In genomic region chr2:231243883-231244282, GRCh38 we compare ENCODE assay signal across 16 cellular contexts. TPM values are rescaled to one million over a fixed set of nuclear protein-coding genes. Genes with fewer than 3 reads are reported as not detected.
DNase-seq lines count a peak whose midpoint lies in the region; ATAC-seq and TF ChIP-seq lines count a peak whose summit lies in the region.
"Had no signal": no experiment of that assay in that cellular context is flagged by ENCODE, and none has a peak within 500 bp of the region (broad histone marks: within the 10 kb centered on the region; RNA-seq: fewer than 3 reads in every experiment).

No MANE protein-coding gene starts in this region.

- in situ Hi-C loops in gastrocnemius medialis (cut with MboI; ENCODE audit: low sequenced_read_pairs in 4 of 4): loop anchor here in 2 of 4 donors (25.0 kb wide), 2 partner anchors 168 to 193 kb away; no protein-coding TSS in a partner anchor

- no peak overlapping the region for H3K27ac ChIP-seq in neural progenitor cell
- H3K27ac ChIP-seq in uterus: peak overlapping the region; percentile 60 to 71
- no peak overlapping the region for H3K27ac ChIP-seq in substantia nigra (ENCODE audit: low read depth, low read length, poor library complexity, severe bottlenecking)
- H3K27ac ChIP-seq in gastrocnemius medialis: no peak overlapping the region
- H3K27ac ChIP-seq: A549, C4-2B had no signal

- H3K36me3 Mint-ChIP-seq in WTC11 (peaks cover 27% of the 10 kb centered on the region), neural progenitor cell (peaks cover 37% of the 10 kb centered on the region)
- H3K36me3 Mint-ChIP-seq: CD4-positive, alpha-beta memory T cell had no signal

- H3K9me3 Mint-ChIP-seq in WTC11 (no peaks in the 10 kb centered on the region), neural progenitor cell (no peaks in the 10 kb centered on the region)
- H3K9me3 Mint-ChIP-seq: CD4-positive, alpha-beta memory T cell had no signal

- no peak overlapping the region for H3K4me3 ChIP-seq in neural progenitor cell
- no peak overlapping the region for H3K4me3 ChIP-seq in uterus
- H3K4me3 ChIP-seq in gastrocnemius medialis: no peak overlapping the region
- H3K4me3 ChIP-seq: A549 had no signal

- H3K27ac Mint-ChIP-seq in WTC11: peak overlapping the region; percentile 20; the same call in 1 of the 2 replicates
- H3K27ac Mint-ChIP-seq in neural progenitor cell: peak overlapping the region; percentile 11
- H3K27ac Mint-ChIP-seq: CD4-positive, alpha-beta memory T cell had no signal

- no peak for TF ChIP-seq POLR2A in uterus (IDR thresholded peaks at IDR 0.05)
- no peak for TF ChIP-seq POLR2A in gastrocnemius medialis (IDR thresholded peaks at IDR 0.05)

- H3K9me3 ChIP-seq in neural progenitor cell (ENCODE audit: low read depth): no peaks in the 10 kb centered on the region
- H3K9me3 ChIP-seq in uterus: no peaks in the 10 kb centered on the region
- H3K9me3 ChIP-seq in gastrocnemius medialis: no peaks in the 10 kb centered on the region
- H3K9me3 ChIP-seq: A549, BE2C had no signal

- POLR2A ChIA-PET in WTC11 (lab: Charles Lee): no interaction called here

- H2AFZ ChIP-seq in neural progenitor cell (replicated peaks): no peak overlapping the region

- no peak overlapping the region for H3K9ac ChIP-seq in neural progenitor cell

- H3K27me3 ChIP-seq in neural progenitor cell: no peaks in the 10 kb centered on the region
- no peaks in the 10 kb centered on the region for H3K27me3 ChIP-seq in uterus
- no peaks in the 10 kb centered on the region for H3K27me3 ChIP-seq in gastrocnemius medialis
- H3K27me3 ChIP-seq: BE2C had no signal

- CTCF ChIA-PET in WTC11 (lab: Charles Lee): interaction anchor here (0.7 to 3.5 kb wide), 4 partner anchors 16 to 320 kb away, joined by 3 to 17 read pairs (median 6); no protein-coding TSS in a partner anchor

- ATAC-seq in WTC11: no peak
- ATAC-seq in left colon: peak; percentile 52
- ATAC-seq in gastrocnemius medialis: no peak
- ATAC-seq: HCT116, HepG2 had no signal

- intact Hi-C loops in left colon (cut with DNase I, micrococcal nuclease): no loop called here
- intact Hi-C loops in uterus (cut with DNase I; ENCODE audit: low total_unique reads): no loop called here
- intact Hi-C loops in gastrocnemius medialis (cut with DNase I; ENCODE audit: low total_unique reads): no loop called here

- no peaks in the 10 kb centered on the region for H3K79me2 ChIP-seq in neural progenitor cell (ENCODE audit: low read depth)

- H3K4me3 Mint-ChIP-seq in WTC11 (no peak overlapping the region), neural progenitor cell (no peak overlapping the region)
- H3K4me3 Mint-ChIP-seq: CD4-positive, alpha-beta memory T cell had no signal

- H4K20me1 ChIP-seq in neural progenitor cell (ENCODE audit: low read depth): no peaks in the 10 kb centered on the region

- DNase-seq in WTC11 (ENCODE audit: low spot score) (no peak), left colon (peak in 1 of 2 donors; percentile 58), neural progenitor cell (ENCODE audit: low spot score) (no peak), uterus (peak in 1 of 2 donors; percentile 55), substantia nigra (lab: John Stamatoyannopoulos, UW) (no peak), gastrocnemius medialis (no peak), GOT3 (lab: John Stamatoyannopoulos, UW) (no peak)
- no peak for DNase-seq in activated effector memory CD4-positive, alpha-beta T cell treated with Interleukin-2 at 50 U/mL for 16 hours
- DNase-seq: BE2C; CD4-positive, alpha-beta memory T cell; DMS79 treated with DMSO at 0.1 percent for 48 hours; EL had no signal

- H3K36me3 ChIP-seq in neural progenitor cell: no peaks in the 10 kb centered on the region
- no peaks in the 10 kb centered on the region for H3K36me3 ChIP-seq in uterus
- no peaks in the 10 kb centered on the region for H3K36me3 ChIP-seq in gastrocnemius medialis

- TF ChIP-seq CTCF in WTC11 (IDR thresholded peaks at IDR 0.05) (no peak), neural progenitor cell (IDR thresholded peaks at IDR 0.05) (no peak), uterus (IDR thresholded peaks at IDR 0.05) (no peak), gastrocnemius medialis (IDR thresholded peaks at IDR 0.05 in 4 of 5, conservative IDR thresholded peaks at IDR 0.05 in 1 of 5) (no peak)

- H3K4me1 ChIP-seq in neural progenitor cell: no peaks in the 10 kb centered on the region
- no peaks in the 10 kb centered on the region for H3K4me1 ChIP-seq in uterus
- no peaks in the 10 kb centered on the region for H3K4me1 ChIP-seq in gastrocnemius medialis
- H3K4me1 ChIP-seq: BE2C had no signal

- peaks cover 22% of the 10 kb centered on the region for H3K4me1 Mint-ChIP-seq in WTC11
- H3K4me1 Mint-ChIP-seq in neural progenitor cell: no peaks in the 10 kb centered on the region
- H3K4me1 Mint-ChIP-seq: CD4-positive, alpha-beta memory T cell had no signal

- H3K4me2 ChIP-seq in neural progenitor cell: no peak overlapping the region
- H3K4me2 ChIP-seq: A549 had no signal

- H3K27me3 Mint-ChIP-seq in WTC11 (ENCODE audit: low read depth) (no peaks in the 10 kb centered on the region), neural progenitor cell (ENCODE audit: insufficient read depth, low read depth) (peaks cover 5% of the 10 kb centered on the region)
- H3K27me3 Mint-ChIP-seq: CD4-positive, alpha-beta memory T cell had no signal

- no peaks in the 10 kb centered on the region for H3F3A ChIP-seq in neural progenitor cell (ENCODE audit: low read depth)

TF ChIP-seq in WTC11, 78 proteins besides CTCF, POLR2A, EP300 and RAD21 (continues in another document):
- TF ChIP-seq SOX15 (CRISPR knock-in tag; IDR thresholded peaks at IDR 0.05): no peak
- TF ChIP-seq, protein P1, sequence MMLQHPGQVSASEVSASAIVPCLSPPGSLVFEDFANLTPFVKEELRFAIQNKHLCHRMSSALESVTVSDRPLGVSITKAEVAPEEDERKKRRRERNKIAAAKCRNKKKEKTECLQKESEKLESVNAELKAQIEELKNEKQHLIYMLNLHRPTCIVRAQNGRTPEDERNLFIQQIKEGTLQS (CRISPR knock-in tag; conservative IDR thresholded peaks at IDR 0.05): no peak
- TF ChIP-seq, protein P2, sequence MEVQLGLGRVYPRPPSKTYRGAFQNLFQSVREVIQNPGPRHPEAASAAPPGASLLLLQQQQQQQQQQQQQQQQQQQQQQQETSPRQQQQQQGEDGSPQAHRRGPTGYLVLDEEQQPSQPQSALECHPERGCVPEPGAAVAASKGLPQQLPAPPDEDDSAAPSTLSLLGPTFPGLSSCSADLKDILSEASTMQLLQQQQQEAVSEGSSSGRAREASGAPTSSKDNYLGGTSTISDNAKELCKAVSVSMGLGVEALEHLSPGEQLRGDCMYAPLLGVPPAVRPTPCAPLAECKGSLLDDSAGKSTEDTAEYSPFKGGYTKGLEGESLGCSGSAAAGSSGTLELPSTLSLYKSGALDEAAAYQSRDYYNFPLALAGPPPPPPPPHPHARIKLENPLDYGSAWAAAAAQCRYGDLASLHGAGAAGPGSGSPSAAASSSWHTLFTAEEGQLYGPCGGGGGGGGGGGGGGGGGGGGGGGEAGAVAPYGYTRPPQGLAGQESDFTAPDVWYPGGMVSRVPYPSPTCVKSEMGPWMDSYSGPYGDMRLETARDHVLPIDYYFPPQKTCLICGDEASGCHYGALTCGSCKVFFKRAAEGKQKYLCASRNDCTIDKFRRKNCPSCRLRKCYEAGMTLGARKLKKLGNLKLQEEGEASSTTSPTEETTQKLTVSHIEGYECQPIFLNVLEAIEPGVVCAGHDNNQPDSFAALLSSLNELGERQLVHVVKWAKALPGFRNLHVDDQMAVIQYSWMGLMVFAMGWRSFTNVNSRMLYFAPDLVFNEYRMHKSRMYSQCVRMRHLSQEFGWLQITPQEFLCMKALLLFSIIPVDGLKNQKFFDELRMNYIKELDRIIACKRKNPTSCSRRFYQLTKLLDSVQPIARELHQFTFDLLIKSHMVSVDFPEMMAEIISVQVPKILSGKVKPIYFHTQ (CRISPR knock-in tag; IDR thresholded peaks at IDR 0.05): no peak
- TF ChIP-seq CREB1 (CRISPR knock-in tag; IDR thresholded peaks at IDR 0.05): no peak
- TF ChIP-seq JAZF1 (CRISPR knock-in tag; IDR thresholded peaks at IDR 0.05): no peak
- no peak for TF ChIP-seq GTF2I (CRISPR knock-in tag; conservative IDR thresholded peaks at IDR 0.05)
- TF ChIP-seq, protein P3, sequence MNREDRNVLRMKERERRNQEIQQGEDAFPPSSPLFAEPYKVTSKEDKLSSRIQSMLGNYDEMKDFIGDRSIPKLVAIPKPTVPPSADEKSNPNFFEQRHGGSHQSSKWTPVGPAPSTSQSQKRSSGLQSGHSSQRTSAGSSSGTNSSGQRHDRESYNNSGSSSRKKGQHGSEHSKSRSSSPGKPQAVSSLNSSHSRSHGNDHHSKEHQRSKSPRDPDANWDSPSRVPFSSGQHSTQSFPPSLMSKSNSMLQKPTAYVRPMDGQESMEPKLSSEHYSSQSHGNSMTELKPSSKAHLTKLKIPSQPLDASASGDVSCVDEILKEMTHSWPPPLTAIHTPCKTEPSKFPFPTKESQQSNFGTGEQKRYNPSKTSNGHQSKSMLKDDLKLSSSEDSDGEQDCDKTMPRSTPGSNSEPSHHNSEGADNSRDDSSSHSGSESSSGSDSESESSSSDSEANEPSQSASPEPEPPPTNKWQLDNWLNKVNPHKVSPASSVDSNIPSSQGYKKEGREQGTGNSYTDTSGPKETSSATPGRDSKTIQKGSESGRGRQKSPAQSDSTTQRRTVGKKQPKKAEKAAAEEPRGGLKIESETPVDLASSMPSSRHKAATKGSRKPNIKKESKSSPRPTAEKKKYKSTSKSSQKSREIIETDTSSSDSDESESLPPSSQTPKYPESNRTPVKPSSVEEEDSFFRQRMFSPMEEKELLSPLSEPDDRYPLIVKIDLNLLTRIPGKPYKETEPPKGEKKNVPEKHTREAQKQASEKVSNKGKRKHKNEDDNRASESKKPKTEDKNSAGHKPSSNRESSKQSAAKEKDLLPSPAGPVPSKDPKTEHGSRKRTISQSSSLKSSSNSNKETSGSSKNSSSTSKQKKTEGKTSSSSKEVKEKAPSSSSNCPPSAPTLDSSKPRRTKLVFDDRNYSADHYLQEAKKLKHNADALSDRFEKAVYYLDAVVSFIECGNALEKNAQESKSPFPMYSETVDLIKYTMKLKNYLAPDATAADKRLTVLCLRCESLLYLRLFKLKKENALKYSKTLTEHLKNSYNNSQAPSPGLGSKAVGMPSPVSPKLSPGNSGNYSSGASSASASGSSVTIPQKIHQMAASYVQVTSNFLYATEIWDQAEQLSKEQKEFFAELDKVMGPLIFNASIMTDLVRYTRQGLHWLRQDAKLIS (CRISPR knock-in tag; IDR thresholded peaks at IDR 0.05; ENCODE audit: borderline replicate concordance): no peak

RNA-seq across cellular contexts. Expression of gene ARMC9, which starts 45.5 kb away (rescaled TPM):
- total RNA-seq in WTC11 (2021) (34.5 to 37.5 TPM (median 34.9 TPM) in 3 replicates), left colon (10 to 100 TPM in 1 of 2 donors, 1 to 10 TPM in 1; 9.4 to 13.6 TPM), neural progenitor cell (ENCODE audit: low replicate concordance) (42.8 and 45.8 TPM in 2 replicates), uterus (10 to 100 TPM; 16.8 to 47.6 (median 39.3) TPM), gastrocnemius medialis (1 to 10 TPM in 2 of 4 donors, under 1 TPM in 2; 0.20 to 7.2 (median 3.2) TPM)

Comparison
In these comparisons a context has a peak if more than half of its experiments do, and no peak if none do; other contexts are left out.
1. H3K27ac ChIP-seq: peak in uterus (2 of 2); none in neural progenitor cell (single experiment), substantia nigra (single experiment) and gastrocnemius medialis (0 of 4).